Comparison of ENCODE assay signal across 27 cellular contexts in genomic region chr2:21250693-21251092, GRCh38.
"Had no signal": no experiment of that assay in that cellular context is flagged by ENCODE, and none has a peak within 500 bp of the region (broad histone marks: within the 10 kb centered on the region; RNA-seq: fewer than 3 reads in every experiment).

No MANE protein-coding gene starts in this region.

- H3K4me3 ChIP-seq: coronary artery, dorsolateral prefrontal cortex, left lung, lower lobe of right lung, pancreas, prostate gland, skin epidermis, vagina had no signal

- H3K27me3 ChIP-seq: brain microvascular endothelial cell, dorsolateral prefrontal cortex, left lung, pancreas, vagina had no signal

- DNase-seq: activated CD4-positive, alpha-beta memory T cell treated with anti-CD3 and anti-CD28 coated beads for 36 hours; activated CD4-positive, CD25-positive, alpha-beta regulatory T cell treated with anti-CD3 and anti-CD28 coated beads, Interleukin-2, amount 50 U/mL, for 72 hours; activated CD8-positive, alpha-beta memory T cell treated with anti-CD3 and anti-CD28 coated beads, Interleukin-2, amount 50 U/mL, for 48 hours; activated gamma-delta T cell; activated naive CD4-positive, alpha-beta T cell treated with anti-CD3 and anti-CD28 coated beads, Interleukin-2, amount 50 U/mL, for 16 hours; activated T-cell treated with anti-CD3 and anti-CD28 coated beads, Interleukin-2, amount 50 U/mL, for 24 hours; amniotic stem cell; brain microvascular endothelial cell; dorsolateral prefrontal cortex; effector memory CD4-positive, alpha-beta T cell; foreskin fibroblast; head of caudate nucleus; left lung; lower lobe of right lung; nucleus accumbens; pancreas; retina; stimulated activated CD4-positive, alpha-beta T cell treated with anti-CD3 and anti-CD28 coated beads, Interleukin-4, amount 100 ng/mL, for 24 hours; T-helper 2 cell had no signal

- ATAC-seq: left lung; lower lobe of right lung; sciatic nerve; stimulated activated effector memory CD8-positive, alpha-beta T cell treated with anti-CD3 and anti-CD28 coated beads, Interleukin-12 subunit alpha, Interleukin-12 subunit beta, amount 100 ng/mL, for 72 hours had no signal

- H3K36me3 ChIP-seq: brain microvascular endothelial cell, left lung, lower lobe of right lung, pancreas, prostate gland, vagina had no signal

- H3K9me3 ChIP-seq: left lung, lower lobe of right lung, pancreas, prostate gland, vagina had no signal

- H3K4me1 ChIP-seq: left lung, lower lobe of right lung, pancreas, prostate gland, vagina had no signal

- H3K27ac ChIP-seq: brain microvascular endothelial cell, coronary artery, left lung, lower lobe of right lung, pancreas, prostate gland, skin epidermis, vagina had no signal

- FAIRE-seq: astrocyte, endothelial cell of umbilical vein, pancreas had no signal
